ENCODE assay signal across 1 cellular context in genomic region chr16:66359811-66360608, GRCh38.
TF ChIP-seq lines count a peak whose summit lies in the region.

No MANE protein-coding gene starts in this region.

TF ChIP-seq in H1, 55 proteins besides CTCF, POLR2A, EP300 and RAD21:
- TF ChIP-seq, protein P1, sequence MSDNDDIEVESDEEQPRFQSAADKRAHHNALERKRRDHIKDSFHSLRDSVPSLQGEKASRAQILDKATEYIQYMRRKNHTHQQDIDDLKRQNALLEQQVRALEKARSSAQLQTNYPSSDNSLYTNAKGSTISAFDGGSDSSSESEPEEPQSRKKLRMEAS (IDR thresholded peaks at IDR 0.05) = no peak
- TF ChIP-seq SIX5 (IDR thresholded peaks at IDR 0.05; ENCODE audit: low read depth, low read length) = no peak
- TF ChIP-seq TBP (IDR thresholded peaks at IDR 0.05; ENCODE audit: low read depth, low read length) = no peak
- TF ChIP-seq EZH2 (IDR thresholded peaks at IDR 0.05; ENCODE audit: low read depth, low read length, severe bottlenecking) = no peak
- no peak for TF ChIP-seq ASH2L (IDR thresholded peaks at IDR 0.05; ENCODE audit: low read length)
- TF ChIP-seq GTF2F1 (IDR thresholded peaks at IDR 0.05; ENCODE audit: borderline replicate concordance, low read depth, low read length) = no peak
- no peak for TF ChIP-seq ATF2 (IDR thresholded peaks at IDR 0.05; ENCODE audit: low read length)
- no peak for TF ChIP-seq CHD1 (IDR thresholded peaks at IDR 0.05; ENCODE audit: low read depth, low read length)
- no peak for TF ChIP-seq RXRA (IDR thresholded peaks at IDR 0.05; ENCODE audit: insufficient read depth, low read depth, low read length)
